ENCODE assay signal across 15 cellular contexts in the genomic region with DNA sequence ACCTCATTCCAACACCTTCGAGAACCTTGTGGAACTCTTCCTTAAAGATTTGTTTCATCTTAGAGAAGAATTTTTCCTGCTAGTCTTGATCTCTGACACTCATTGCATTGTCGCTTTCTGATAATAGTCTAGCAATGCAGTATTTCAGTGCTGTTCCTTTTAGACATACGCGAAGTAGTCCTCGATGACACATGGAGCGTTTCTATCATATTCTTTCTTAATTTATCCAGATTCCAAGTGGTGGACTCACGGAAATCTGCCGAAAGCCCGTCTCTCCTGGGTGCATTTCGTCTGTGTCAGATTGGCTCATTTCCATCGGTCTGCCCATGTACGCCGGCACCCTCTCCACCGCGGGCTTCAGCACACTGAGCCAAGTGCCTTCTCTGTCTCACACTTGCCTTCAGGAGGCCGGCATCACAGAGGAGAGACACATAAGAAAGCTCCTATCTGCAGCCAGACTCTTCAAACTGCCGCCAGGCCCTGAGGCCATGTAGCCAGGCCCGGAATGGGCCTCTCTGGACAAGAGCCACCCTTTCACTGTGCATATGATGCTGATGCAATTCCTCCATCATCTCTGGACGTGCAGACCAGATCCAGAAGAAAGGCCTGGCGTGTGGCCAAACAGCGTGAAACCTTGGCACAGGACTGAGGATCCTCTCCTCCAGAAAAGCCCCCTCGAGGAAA.
DNase-seq lines count a peak whose midpoint lies in the region; ATAC-seq, FAIRE-seq and TF ChIP-seq lines count a peak whose summit lies in the region.
"Had no signal": no experiment of that assay in that cellular context is flagged by ENCODE, and none has a peak within 500 bp of the region (broad histone marks: within the 10 kb centered on the region; RNA-seq: fewer than 3 reads in every experiment).

No MANE protein-coding gene starts in this region.

- H3K27ac Mint-ChIP-seq in brain (peak overlapping the region in 4 of 5 experiments; percentile 67 to 89 (median 72)), immature natural killer cell (no peak overlapping the region)
- H3K27ac Mint-ChIP-seq: activated CD8-positive, alpha-beta T cell treated with anti-CD3 and anti-CD28 coated beads for 36 hours had no signal

- intact Hi-C loops in head of caudate nucleus (cut with DNase I) (no loop called here), HepG2 (cut with micrococcal nuclease; ENCODE audit: unreplicated experiment) (no loop called here)

- H3K27ac ChIP-seq in HepG2 (ENCODE audit: extremely low read length, insufficient read depth, low read length): no peak overlapping the region
- H3K27ac ChIP-seq: ascending aorta, thoracic aorta had no signal

- TF ChIP-seq RAD21 in HepG2 (CRISPR knock-in tag; IDR thresholded peaks at IDR 0.05): no peak

- POLR2A ChIA-PET in HepG2 (lab: Yijun Ruan, JAX): no interaction called here

- CTCF ChIA-PET in HepG2 (lab: Yijun Ruan, JAX; ENCODE audit: low intra/inter-chr PET ratio, low total read pairs): no interaction called here

- FAIRE-seq in HepG2 (lab: Jason Lieb, UNC): no peak
- FAIRE-seq: G401.6 had no signal

- WGBS in HepG2 (ENCODE audit: low lambda C conversion rate): 92% methylated on average over 22 of the region's 22 CpGs

- ATAC-seq in GM18868 (IDR thresholded peaks at IDR 0.05; ENCODE audit: unreplicated experiment) (no peak), HepG2 (no peak)
- ATAC-seq: activated CD8-positive, alpha-beta T cell treated with anti-CD3 and anti-CD28 coated beads for 36 hours had no signal

- in situ Hi-C loops in G401 (cut with HindIII; ENCODE audit: low sequenced_read_pairs) (no loop called here), HepG2 (cut with HindIII; ENCODE audit: extremely low pct_ligation_motif_present, low pct_unique_long_range_greater_than_20kb) (no loop called here)

- TF ChIP-seq CTCF in brain (conservative IDR thresholded peaks at IDR 0.05) (no peak), HepG2 (CRISPR knock-in tag; IDR thresholded peaks at IDR 0.05) (no peak)

- H3K4me1 Mint-ChIP-seq in brain (peaks cover 16% of the 10 kb centered on the region), immature natural killer cell (no peaks in the 10 kb centered on the region)

- no peaks in the 10 kb centered on the region for H3K9me3 ChIP-seq in HepG2 (ENCODE audit: low read length)
- H3K9me3 ChIP-seq: ascending aorta, thoracic aorta had no signal

- no peak overlapping the region for H3K4me2 ChIP-seq in HepG2 (ENCODE audit: low read depth, low read length)

- DNase-seq in G401 (ENCODE audit: low spot score): peak; percentile 27
- DNase-seq in head of caudate nucleus: peak in 26 of 42 donors; percentile 32 to 88 (median 62)
- DNase-seq in superior temporal gyrus (ENCODE audit: extremely low spot score): peak; percentile 78
- DNase-seq in inferior parietal cortex (ENCODE audit: extremely low spot score): no peak
- no peak for DNase-seq in immature natural killer cell
- no peak for DNase-seq in HepG2 (ENCODE audit: low spot score)
- DNase-seq: activated CD8-positive, alpha-beta T cell treated with anti-CD3 and anti-CD28 coated beads for 36 hours; effector memory CD4-positive, alpha-beta T cell; kidney glomerular epithelial cell; NCI-H1048 had no signal

- H3K4me3 ChIP-seq in HepG2 (replicated peaks in 1 of 3; ENCODE audit: insufficient read depth in 1 of 3, low read depth in 2 of 3, low read length in 3 of 3): no peak overlapping the region
- H3K4me3 ChIP-seq: ascending aorta, thoracic aorta had no signal

- H3K9me3 Mint-ChIP-seq in brain (peaks cover 0 to 3% (median 0%) of the 10 kb centered on the region in 5 experiments), immature natural killer cell (no peaks in the 10 kb centered on the region)
- H3K9me3 Mint-ChIP-seq: activated CD8-positive, alpha-beta T cell treated with anti-CD3 and anti-CD28 coated beads for 36 hours had no signal

- TF ChIP-seq POLR2A in HepG2 (IDR thresholded peaks at IDR 0.05; ENCODE audit: insufficient read depth in 1 of 2, low read depth in 2 of 2, low read length in 2 of 2): no peak

- peaks cover 12 to 40% of the 10 kb centered on the region in 2 experiments for H3K36me3 ChIP-seq in HepG2 (replicated peaks in 1 of 2; ENCODE audit: control insufficient read depth in 1 of 2, insufficient read depth in 2 of 2, low read length in 2 of 2)

- no peak overlapping the region for H2AFZ ChIP-seq in HepG2 (ENCODE audit: low read length)

- BruUV-seq in HepG2 (replicated peaks; lab: Mats Ljungman, UMichigan): no TSS peak

- H3K36me3 Mint-ChIP-seq in brain (peaks cover 58% of the 10 kb centered on the region), immature natural killer cell (no peaks in the 10 kb centered on the region)

- no peak overlapping the region for H3K9ac ChIP-seq in HepG2 (ENCODE audit: insufficient read depth, low read depth, low read length)

- no peaks in the 10 kb centered on the region for H3K79me2 ChIP-seq in HepG2 (ENCODE audit: insufficient read depth, low read length)

- TF ChIP-seq EP300 in HepG2 (IDR thresholded peaks at IDR 0.05; ENCODE audit: low read depth in 2 of 2, low read length in 2 of 2) (no peak), HepG2 (CRISPR knock-in tag; IDR thresholded peaks at IDR 0.05; ENCODE audit: borderline replicate concordance) (no peak)

- H3K27me3 ChIP-seq in HepG2 (ENCODE audit: control insufficient read depth in 1 of 2, insufficient read depth in 2 of 2, low read length in 2 of 2): no peaks in the 10 kb centered on the region
- H3K27me3 ChIP-seq: ascending aorta had no signal

- no peaks in the 10 kb centered on the region for H3K4me1 ChIP-seq in HepG2 (ENCODE audit: insufficient read depth, low read length)
- H3K4me1 ChIP-seq: ascending aorta had no signal

- H3K27me3 Mint-ChIP-seq in brain (peaks cover 2% of the 10 kb centered on the region), immature natural killer cell (ENCODE audit: low read depth in 3 of 3) (peaks cover 3 to 13% (median 6%) of the 10 kb centered on the region in 3 donors)

- H3K4me3 Mint-ChIP-seq in brain (no peak overlapping the region), immature natural killer cell (no peak overlapping the region)
- H3K4me3 Mint-ChIP-seq: activated CD8-positive, alpha-beta T cell treated with anti-CD3 and anti-CD28 coated beads for 36 hours had no signal

- no peaks in the 10 kb centered on the region for H4K20me1 ChIP-seq in HepG2 (ENCODE audit: insufficient read depth, low read length)

TF ChIP-seq in HepG2, 621 proteins besides CTCF, POLR2A, EP300 and RAD21:
- TF ChIP-seq ARNT (IDR thresholded peaks at IDR 0.05): no peak
- TF ChIP-seq NR3C1 (CRISPR knock-in tag; IDR thresholded peaks at IDR 0.05): no peak
- TF ChIP-seq ZNF496 (CRISPR knock-in tag; IDR thresholded peaks at IDR 0.05; ENCODE audit: insufficient replicate concordance): no peak
- TF ChIP-seq XRCC5 (optimal IDR thresholded peaks at IDR 0.05; ENCODE audit: low read length): no peak

Comparison
In these comparisons a context has a peak if more than half of its experiments do, and no peak if none do; other contexts are left out.
1. DNase-seq: peak in G401 (single experiment), head of caudate nucleus (26 of 42) and superior temporal gyrus (single experiment); none in inferior parietal cortex (single experiment), immature natural killer cell (0 of 3) and HepG2 (single experiment).
2. H3K27ac Mint-ChIP-seq: peak in brain (4 of 5); none in immature natural killer cell (0 of 6).